22 cellular contexts compared by ENCODE assay signal in genomic region chr13:21229241-21230024, GRCh38.
"Had no signal": no experiment of that assay in that cellular context is flagged by ENCODE, and none has a peak within 500 bp of the region (broad histone marks: within the 10 kb centered on the region; RNA-seq: fewer than 3 reads in every experiment).

No MANE protein-coding gene starts in this region.

- DNase-seq: colonic mucosa; dermis blood vessel endothelial cell; foreskin keratinocyte; head of caudate nucleus; kidney; left cardiac atrium; left ventricle myocardium inferior; lower lobe of right lung; mesenchymal stem cell; midbrain; ovary; sigmoid colon; stimulated activated CD4-positive, alpha-beta T cell treated with anti-CD3 and anti-CD28 coated beads, Interleukin-2, amount 100 ng/mL, for 24 hours; stimulated activated naive CD4-positive, alpha-beta T cell treated with Interleukin-2 at 50 U/mL for 16 hours had no signal

- H3K27ac ChIP-seq: colonic mucosa, foreskin keratinocyte, hepatocyte, left ventricle myocardium inferior, lower lobe of right lung, ovary, right atrium auricular region, sigmoid colon, skin epidermis, suprapubic skin, thyroid gland had no signal

- H3K9me3 ChIP-seq: colonic mucosa, left ventricle myocardium inferior, lower lobe of right lung, ovary, right atrium auricular region, sigmoid colon, suprapubic skin, thyroid gland had no signal

- H3K4me1 ChIP-seq: colonic mucosa, foreskin keratinocyte, lower lobe of right lung, right atrium auricular region had no signal

- H3K4me3 Mint-ChIP-seq: natural killer cell treated with Interleukin-12 subunit alpha and Interleukin-12 subunit beta and Interleukin-15 and Interleukin-18, amount 100 ng/mL, for 72 hours; type B pancreatic cell had no signal

- FAIRE-seq: kidney, urothelium cell line had no signal

- H2AFZ ChIP-seq: hepatocyte had no signal

- H3K4me2 ChIP-seq: hepatocyte had no signal

- H3K36me3 Mint-ChIP-seq: natural killer cell treated with Interleukin-12 subunit alpha and Interleukin-12 subunit beta and Interleukin-15 and Interleukin-18, amount 100 ng/mL, for 72 hours; type B pancreatic cell had no signal

- H3K27ac Mint-ChIP-seq: natural killer cell treated with Interleukin-12 subunit alpha and Interleukin-12 subunit beta and Interleukin-15 and Interleukin-18, amount 100 ng/mL, for 72 hours; type B pancreatic cell had no signal

- H3K27me3 Mint-ChIP-seq: type B pancreatic cell had no signal

- H3K4me3 ChIP-seq: colonic mucosa, hepatocyte, left ventricle myocardium inferior, lower lobe of right lung, ovary, right atrium auricular region, sigmoid colon, skin epidermis, suprapubic skin, thyroid gland had no signal

- H3K9me3 Mint-ChIP-seq: natural killer cell treated with Interleukin-12 subunit alpha and Interleukin-12 subunit beta and Interleukin-15 and Interleukin-18, amount 100 ng/mL, for 72 hours; type B pancreatic cell had no signal

- H3K27me3 ChIP-seq: colonic mucosa, foreskin keratinocyte, hepatocyte, ovary, right atrium auricular region, sigmoid colon, suprapubic skin, thyroid gland had no signal

- ATAC-seq: foreskin keratinocyte; left cardiac atrium; natural killer cell treated with Interleukin-12 subunit alpha and Interleukin-12 subunit beta and Interleukin-15 and Interleukin-18, amount 100 ng/mL, for 72 hours had no signal

- H3K36me3 ChIP-seq: colonic mucosa, left ventricle myocardium inferior, lower lobe of right lung, ovary, right atrium auricular region, sigmoid colon, suprapubic skin, thyroid gland had no signal

- H3K79me2 ChIP-seq: hepatocyte had no signal
